19 cellular contexts compared by ENCODE assay signal in the genomic region with DNA sequence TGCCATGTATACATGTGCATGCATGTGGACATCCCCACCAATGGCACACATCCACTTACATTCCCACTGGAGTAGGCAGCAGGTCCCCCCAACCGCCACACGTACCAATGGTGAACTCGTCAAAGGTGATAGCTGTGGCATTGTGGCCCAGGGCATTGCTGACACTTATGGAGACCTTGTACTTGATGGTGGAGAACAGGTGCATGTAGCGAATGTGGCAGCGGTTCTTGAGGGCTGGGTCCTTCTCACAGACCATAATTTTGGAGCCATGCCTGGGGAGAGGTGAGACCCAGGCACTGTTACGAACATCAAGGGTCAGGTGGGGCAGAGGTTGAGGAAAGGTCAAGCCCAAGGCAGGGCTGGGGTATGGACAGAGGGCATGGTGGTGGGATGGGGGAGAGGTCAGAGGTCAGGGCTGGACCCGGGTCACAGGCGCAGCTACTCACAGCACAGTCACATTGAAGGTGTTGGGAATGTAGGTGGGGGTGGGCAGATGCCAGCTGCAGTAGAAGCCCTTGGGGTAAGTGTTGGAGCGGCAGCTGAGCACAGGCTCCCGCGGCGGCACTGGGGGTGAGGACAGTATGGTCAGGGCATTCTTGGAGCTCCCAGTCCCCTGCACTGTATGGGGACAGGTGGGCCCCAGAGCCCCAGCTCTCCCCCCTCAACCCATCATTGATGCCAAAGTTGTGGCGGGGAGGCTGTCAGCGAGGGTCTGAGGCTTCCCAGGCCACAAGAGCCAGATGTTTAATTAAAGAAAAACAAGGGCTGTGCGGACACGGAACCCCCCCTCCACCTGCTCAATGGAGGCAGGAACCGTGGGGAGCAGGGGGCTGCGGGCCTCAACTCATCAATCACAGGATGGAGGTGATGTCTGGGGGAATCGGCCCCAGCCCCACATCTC. TPM values are rescaled to one million over a fixed set of nuclear protein-coding genes. Genes with fewer than 3 reads are reported as not detected.
"Had no signal": no experiment of that assay in that cellular context is flagged by ENCODE, and none has a peak within 500 bp of the region (broad histone marks: within the 10 kb centered on the region; RNA-seq: fewer than 3 reads in every experiment).

No MANE protein-coding gene starts in this region.

- H3K36me3 Mint-ChIP-seq: stimulated activated naive B cell treated with anti-CD40 and anti-IgM and Interleukin-4, amounts not matched to agents 10 μg/mL and 1 μg/mL and 100 μg/mL, for 72 hours had no signal

- H3K4me1 ChIP-seq: ascending aorta had no signal

- H3K27ac ChIP-seq: ascending aorta, esophagus muscularis mucosa, ovary, right lobe of liver, thoracic aorta, upper lobe of left lung had no signal

- ATAC-seq: left colon; right lobe of liver; stimulated activated naive B cell treated with anti-CD40 and anti-IgM and Interleukin-4, amounts not matched to agents 10 μg/mL and 1 μg/mL and 100 μg/mL, for 72 hours had no signal

- H3K4me1 Mint-ChIP-seq: activated CD4-positive, alpha-beta T cell treated with anti-CD3 and anti-CD28 coated beads, Interleukin-2, amount 10 ng/mL, durations not matched to agents 7 days and 5 days had no signal

- H3K9me3 Mint-ChIP-seq: activated CD4-positive, alpha-beta T cell treated with anti-CD3 and anti-CD28 coated beads, Interleukin-2, amount 10 ng/mL, durations not matched to agents 7 days and 5 days; stimulated activated naive B cell treated with anti-CD40 and anti-IgM and Interleukin-4, amounts not matched to agents 10 μg/mL and 1 μg/mL and 100 μg/mL, for 72 hours had no signal

- DNase-seq: activated CD4-positive, alpha-beta T cell treated with anti-CD3 and anti-CD28 coated beads, Interleukin-2, amount 10 ng/mL, durations not matched to agents 7 days and 5 days; activated CD8-positive, alpha-beta memory T cell treated with anti-CD3 and anti-CD28 coated beads, Interleukin-2, amount 50 U/mL, for 48 hours; activated effector memory CD4-positive, alpha-beta T cell treated with Interleukin-2 at 50 U/mL for 16 hours; activated naive CD4-positive, alpha-beta T cell treated with anti-CD3 and anti-CD28 coated beads, Interleukin-2, amount 50 U/mL, for 16 hours; activated T-cell treated with anti-CD3 and anti-CD28 coated beads, Interleukin-2, amount 50 U/mL, for 48 hours; cerebellar nuclear complex; effector CD4-positive, alpha-beta T cell; left colon; stimulated activated naive B cell treated with anti-CD40 and anti-IgM and Interleukin-4, amounts not matched to agents 10 μg/mL and 1 μg/mL and 100 μg/mL, for 72 hours; T-helper 1 cell; T-helper 9 cell; upper lobe of left lung had no signal

- H3K27me3 ChIP-seq: ascending aorta, ovary, right lobe of liver had no signal

- H3K27ac Mint-ChIP-seq: activated CD4-positive, alpha-beta T cell treated with anti-CD3 and anti-CD28 coated beads, Interleukin-2, amount 10 ng/mL, durations not matched to agents 7 days and 5 days; stimulated activated naive B cell treated with anti-CD40 and anti-IgM and Interleukin-4, amounts not matched to agents 10 μg/mL and 1 μg/mL and 100 μg/mL, for 72 hours had no signal

- H3K4me3 Mint-ChIP-seq: activated CD4-positive, alpha-beta T cell treated with anti-CD3 and anti-CD28 coated beads, Interleukin-2, amount 10 ng/mL, durations not matched to agents 7 days and 5 days; stimulated activated naive B cell treated with anti-CD40 and anti-IgM and Interleukin-4, amounts not matched to agents 10 μg/mL and 1 μg/mL and 100 μg/mL, for 72 hours had no signal

- H3K4me3 ChIP-seq: ascending aorta, breast epithelium, esophagus muscularis mucosa, lung, ovary, right lobe of liver, thoracic aorta, upper lobe of left lung had no signal

- H3K9me3 ChIP-seq: ascending aorta, breast epithelium, esophagus muscularis mucosa, ovary, right lobe of liver, thoracic aorta had no signal

- H3K36me3 ChIP-seq: ascending aorta, breast epithelium, esophagus muscularis mucosa, ovary, right lobe of liver, thoracic aorta, upper lobe of left lung had no signal

RNA-seq across cellular contexts. Expression of gene CNTFR, which starts 31.9 kb away (rescaled TPM):
- total RNA-seq: activated CD4-positive, alpha-beta T cell treated with anti-CD3 and anti-CD28 coated beads, Interleukin-2, amount 10 ng/mL, durations not matched to agents 7 days and 5 days had no signal

RNA-seq across cellular contexts. Expression of gene ENHO, which starts 34.9 kb away (rescaled TPM):
- total RNA-seq: activated CD4-positive, alpha-beta T cell treated with anti-CD3 and anti-CD28 coated beads, Interleukin-2, amount 10 ng/mL, durations not matched to agents 7 days and 5 days; ascending aorta; thoracic aorta had no signal
